8 cellular contexts compared by ENCODE assay signal in the genomic region with DNA sequence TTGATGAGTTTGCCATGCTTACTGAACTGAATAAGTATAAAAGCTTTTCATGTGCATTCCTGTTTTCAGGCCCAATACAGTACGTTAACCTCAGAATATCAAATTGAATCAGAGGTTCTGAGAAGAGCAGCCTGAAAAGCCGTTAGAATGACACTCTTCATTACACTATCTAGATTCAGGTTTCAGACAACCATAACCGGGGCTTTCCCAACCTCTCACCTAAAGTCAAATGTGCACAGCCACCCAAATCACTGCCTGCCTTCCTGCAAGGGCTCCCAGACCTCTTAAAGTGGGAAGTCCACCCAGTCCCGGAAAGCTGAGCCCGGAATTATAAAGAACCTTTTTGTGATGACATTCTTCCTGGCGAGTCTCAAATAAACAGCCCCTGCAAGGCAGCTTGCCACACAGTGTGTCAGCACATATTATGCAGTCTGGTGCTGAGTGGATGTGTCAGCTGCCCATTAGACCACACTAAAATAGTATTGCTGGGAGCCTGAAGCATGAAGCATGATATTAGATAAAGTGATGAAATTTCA.
A peak's percentile ranks its signal among the peaks of the same experiment; 100 is the strongest.
DNase-seq lines count a peak whose midpoint lies in the region; ATAC-seq lines count a peak whose summit lies in the region.

No MANE protein-coding gene starts in this region.

- no peak overlapping the region for H3K4me3 Mint-ChIP-seq in T-helper 2 cell treated with Interferon-gamma antibody and Interleukin-4, amounts not matched to agents 5 μg/mL and 100 μg/mL, for 36 hours

- DNase-seq in activated CD4-positive, alpha-beta T cell treated with anti-CD3 and anti-CD28 coated beads, Interleukin-2, amount 50 U/mL, for 48 hours: peak; percentile 0 to 5
- DNase-seq in activated CD4-positive, alpha-beta T cell treated with anti-CD3 and anti-CD28 coated beads, Interleukin-2, amount 50 U/mL, for 1 hour: no peak
- DNase-seq in T-helper 2 cell treated with Interferon-gamma antibody and Interleukin-4, amounts not matched to agents 5 μg/mL and 100 μg/mL, for 36 hours (ENCODE audit: low spot score): peak; percentile 53
- no peak for DNase-seq in sciatic nerve (ENCODE audit: low spot score)
- no peak for DNase-seq in DMS114 treated with DMSO at 0.1 percent for 48 hours (lab: John Stamatoyannopoulos, UW; ENCODE audit: unreplicated experiment)
- no peak for DNase-seq in activated effector memory CD4-positive, alpha-beta T cell treated with Interleukin-2 at 50 U/mL for 16 hours
- DNase-seq in NCI-H2171 treated with DMSO at 0.1 percent for 48 hours (lab: John Stamatoyannopoulos, UW): no peak

- peak overlapping the region; percentile 10 for H3K27ac Mint-ChIP-seq in T-helper 2 cell treated with Interferon-gamma antibody and Interleukin-4, amounts not matched to agents 5 μg/mL and 100 μg/mL, for 36 hours

- peaks cover 3% of the 10 kb centered on the region for H3K9me3 Mint-ChIP-seq in T-helper 2 cell treated with Interferon-gamma antibody and Interleukin-4, amounts not matched to agents 5 μg/mL and 100 μg/mL, for 36 hours

- intact Hi-C loops in sciatic nerve (cut with DNase I): no loop called here

- H3K4me1 Mint-ChIP-seq in T-helper 2 cell treated with Interferon-gamma antibody and Interleukin-4, amounts not matched to agents 5 μg/mL and 100 μg/mL, for 36 hours (ENCODE audit: low read depth): peaks cover 39% of the 10 kb centered on the region

- H3K27me3 Mint-ChIP-seq in T-helper 2 cell treated with Interferon-gamma antibody and Interleukin-4, amounts not matched to agents 5 μg/mL and 100 μg/mL, for 36 hours (ENCODE audit: low read depth): no peaks in the 10 kb centered on the region

- H3K36me3 Mint-ChIP-seq in T-helper 2 cell treated with Interferon-gamma antibody and Interleukin-4, amounts not matched to agents 5 μg/mL and 100 μg/mL, for 36 hours (ENCODE audit: low read depth): no peaks in the 10 kb centered on the region

- peak; percentile 92 for ATAC-seq in HG02798 (IDR thresholded peaks at IDR 0.05; ENCODE audit: poor library complexity, unreplicated experiment)
- ATAC-seq in sciatic nerve: peak; percentile 49

Comparison
In these comparisons a context has a peak if more than half of its experiments do, and no peak if none do; other contexts are left out.
1. DNase-seq: peak in activated CD4-positive, alpha-beta T cell treated with anti-CD3 and anti-CD28 coated beads, Interleukin-2, amount 50 U/mL, for 48 hours (2 of 2) and T-helper 2 cell treated with Interferon-gamma antibody and Interleukin-4, amounts not matched to agents 5 μg/mL and 100 μg/mL, for 36 hours (single experiment); none in activated CD4-positive, alpha-beta T cell treated with anti-CD3 and anti-CD28 coated beads, Interleukin-2, amount 50 U/mL, for 1 hour (single experiment), sciatic nerve (single experiment), DMS114 treated with DMSO at 0.1 percent for 48 hours (single experiment), activated effector memory CD4-positive, alpha-beta T cell treated with Interleukin-2 at 50 U/mL for 16 hours (single experiment) and NCI-H2171 treated with DMSO at 0.1 percent for 48 hours (single experiment).